15 cellular contexts compared by ENCODE assay signal in genomic region chr2:73728043-73728442, GRCh38. TPM values are rescaled to one million over a fixed set of nuclear protein-coding genes. Genes with fewer than 3 reads are reported as not detected.
DNase-seq lines count a peak whose midpoint lies in the region; ATAC-seq and TF ChIP-seq lines count a peak whose summit lies in the region.
"Had no signal": no experiment of that assay in that cellular context is flagged by ENCODE, and none has a peak within 500 bp of the region (broad histone marks: within the 10 kb centered on the region; RNA-seq: fewer than 3 reads in every experiment).

No MANE protein-coding gene starts in this region.

- WGBS in endodermal cell (ENCODE audit: insufficient coverage in 1 of 2, insufficient read length in 1 of 2), 2 experiments, result 83 to 100% methylated on average over 1 to 3 of the region's 3 CpGs

- H3K4me3 ChIP-seq in endodermal cell (ENCODE audit: low read length), result no peak overlapping the region
- H3K4me3 ChIP-seq: BLaER1 had no signal

- DNase-seq in activated CD4-positive, alpha-beta T cell treated with anti-CD3 and anti-CD28 coated beads, Interleukin-2, amount 10 ng/mL, durations not matched to agents 7 days and 5 days, result no peak
- DNase-seq in activated CD4-positive, alpha-beta T cell treated with anti-CD3 and anti-CD28 coated beads, Interleukin-2, amount 10 ng/mL, durations not matched to agents 24 days and 14 days, result no peak
- no peak for DNase-seq in RWPE1 (ENCODE audit: low spot score)
- peak; percentile 56 for DNase-seq in endodermal cell
- no peak for DNase-seq in DMS79 treated with DMSO at 0.1 percent for 48 hours (lab: John Stamatoyannopoulos, UW)
- no peak for DNase-seq in activated T-helper 2 cell treated with anti-CD3 and anti-CD28 coated beads, Interferon-gamma antibody, Interleukin-2, Interleukin-4, amounts not matched to agents 10 μg/mL and 5 μg/mL and 100 μg/mL, durations not matched to agents 14 hours and 24 hours and 36 hours (ENCODE audit: low spot score)
- DNase-seq: 8988T, AML-193, Calu3, DMS 273 treated with DMSO at 0.1 percent for 48 hours, EL had no signal

- H3K9me3 ChIP-seq in endodermal cell (ENCODE audit: control insufficient read depth, low read length), result no peaks in the 10 kb centered on the region

- H3K36me3 ChIP-seq in endodermal cell (ENCODE audit: control insufficient read depth, insufficient read depth, low read length), result peaks cover 40% of the 10 kb centered on the region

- no peak overlapping the region for H3K4me3 Mint-ChIP-seq in activated CD4-positive, alpha-beta T cell treated with anti-CD3 and anti-CD28 coated beads, Interleukin-2, amount 10 ng/mL, durations not matched to agents 7 days and 5 days
- H3K4me3 Mint-ChIP-seq in activated CD4-positive, alpha-beta T cell treated with anti-CD3 and anti-CD28 coated beads, Interleukin-2, amount 10 ng/mL, durations not matched to agents 24 days and 14 days, result no peak overlapping the region
- H3K4me3 Mint-ChIP-seq in endodermal cell, result no peak overlapping the region
- no peak overlapping the region for H3K4me3 Mint-ChIP-seq in activated T-helper 2 cell treated with anti-CD3 and anti-CD28 coated beads, Interferon-gamma antibody, Interleukin-2, Interleukin-4, amounts not matched to agents 10 μg/mL and 5 μg/mL and 100 μg/mL, durations not matched to agents 14 hours and 24 hours and 36 hours (ENCODE audit: low read depth)
- H3K4me3 Mint-ChIP-seq: IgD-negative memory B cell had no signal

- CTCF ChIA-PET in activated CD4-positive, alpha-beta T cell treated with anti-CD3 and anti-CD28 coated beads, Interleukin-2, amount 10 ng/mL, durations not matched to agents 7 days and 5 days (lab: Charles Lee), result no interaction called here
- CTCF ChIA-PET in RWPE1 (lab: Yijun Ruan, JAX), result no interaction called here

- H3K4me1 Mint-ChIP-seq in activated CD4-positive, alpha-beta T cell treated with anti-CD3 and anti-CD28 coated beads, Interleukin-2, amount 10 ng/mL, durations not matched to agents 7 days and 5 days, result no peaks in the 10 kb centered on the region
- H3K4me1 Mint-ChIP-seq in activated CD4-positive, alpha-beta T cell treated with anti-CD3 and anti-CD28 coated beads, Interleukin-2, amount 10 ng/mL, durations not matched to agents 24 days and 14 days, result no peaks in the 10 kb centered on the region
- no peaks in the 10 kb centered on the region for H3K4me1 Mint-ChIP-seq in endodermal cell
- H3K4me1 Mint-ChIP-seq in activated T-helper 2 cell treated with anti-CD3 and anti-CD28 coated beads, Interferon-gamma antibody, Interleukin-2, Interleukin-4, amounts not matched to agents 10 μg/mL and 5 μg/mL and 100 μg/mL, durations not matched to agents 14 hours and 24 hours and 36 hours (ENCODE audit: low read depth), result no peaks in the 10 kb centered on the region
- H3K4me1 Mint-ChIP-seq: IgD-negative memory B cell had no signal

- H3K27me3 ChIP-seq in endodermal cell (ENCODE audit: control insufficient read depth, insufficient read depth, low read length, poor library complexity, severe bottlenecking), result no peaks in the 10 kb centered on the region
- H3K27me3 ChIP-seq: BLaER1 had no signal

- intact Hi-C loops in activated CD4-positive, alpha-beta T cell treated with anti-CD3 and anti-CD28 coated beads, Interleukin-2, amount 10 ng/mL, durations not matched to agents 24 days and 14 days (cut with micrococcal nuclease), result no loop called here
- intact Hi-C loops in activated T-helper 2 cell treated with anti-CD3 and anti-CD28 coated beads, Interferon-gamma antibody, Interleukin-2, Interleukin-4, amounts not matched to agents 10 μg/mL and 5 μg/mL and 100 μg/mL, durations not matched to agents 14 hours and 24 hours and 36 hours (cut with micrococcal nuclease), result no loop called here

- peak overlapping the region; percentile 57 for H3K27ac Mint-ChIP-seq in activated CD4-positive, alpha-beta T cell treated with anti-CD3 and anti-CD28 coated beads, Interleukin-2, amount 10 ng/mL, durations not matched to agents 7 days and 5 days
- no peak overlapping the region for H3K27ac Mint-ChIP-seq in activated CD4-positive, alpha-beta T cell treated with anti-CD3 and anti-CD28 coated beads, Interleukin-2, amount 10 ng/mL, durations not matched to agents 24 days and 14 days
- H3K27ac Mint-ChIP-seq in endodermal cell, result no peak overlapping the region
- H3K27ac Mint-ChIP-seq in activated T-helper 2 cell treated with anti-CD3 and anti-CD28 coated beads, Interferon-gamma antibody, Interleukin-2, Interleukin-4, amounts not matched to agents 10 μg/mL and 5 μg/mL and 100 μg/mL, durations not matched to agents 14 hours and 24 hours and 36 hours, result no peak overlapping the region
- H3K27ac Mint-ChIP-seq: IgD-negative memory B cell had no signal

- POLR2A ChIA-PET in activated CD4-positive, alpha-beta T cell treated with anti-CD3 and anti-CD28 coated beads, Interleukin-2, amount 10 ng/mL, durations not matched to agents 7 days and 5 days (lab: Charles Lee), result no interaction called here
- POLR2A ChIA-PET in RWPE1 (lab: Yijun Ruan, JAX; ENCODE audit: low non-redundant PET), result no interaction called here

- no peak for ATAC-seq in GM18520 (IDR thresholded peaks at IDR 0.05; ENCODE audit: unreplicated experiment)

- no peaks in the 10 kb centered on the region for H3K4me1 ChIP-seq in endodermal cell (ENCODE audit: control insufficient read depth, insufficient read depth, low read length)
- H3K4me1 ChIP-seq: BLaER1 had no signal

- H3K9me3 Mint-ChIP-seq in activated CD4-positive, alpha-beta T cell treated with anti-CD3 and anti-CD28 coated beads, Interleukin-2, amount 10 ng/mL, durations not matched to agents 7 days and 5 days, result no peaks in the 10 kb centered on the region
- H3K9me3 Mint-ChIP-seq in activated CD4-positive, alpha-beta T cell treated with anti-CD3 and anti-CD28 coated beads, Interleukin-2, amount 10 ng/mL, durations not matched to agents 24 days and 14 days, result no peaks in the 10 kb centered on the region
- peaks cover 11% of the 10 kb centered on the region for H3K9me3 Mint-ChIP-seq in endodermal cell
- H3K9me3 Mint-ChIP-seq in activated T-helper 2 cell treated with anti-CD3 and anti-CD28 coated beads, Interferon-gamma antibody, Interleukin-2, Interleukin-4, amounts not matched to agents 10 μg/mL and 5 μg/mL and 100 μg/mL, durations not matched to agents 14 hours and 24 hours and 36 hours, result no peaks in the 10 kb centered on the region
- H3K9me3 Mint-ChIP-seq: IgD-negative memory B cell had no signal

- H3K36me3 Mint-ChIP-seq in activated CD4-positive, alpha-beta T cell treated with anti-CD3 and anti-CD28 coated beads, Interleukin-2, amount 10 ng/mL, durations not matched to agents 7 days and 5 days (ENCODE audit: low read depth), result peaks cover 36% of the 10 kb centered on the region
- H3K36me3 Mint-ChIP-seq in activated CD4-positive, alpha-beta T cell treated with anti-CD3 and anti-CD28 coated beads, Interleukin-2, amount 10 ng/mL, durations not matched to agents 24 days and 14 days (ENCODE audit: low read depth), result peaks cover 37% of the 10 kb centered on the region
- H3K36me3 Mint-ChIP-seq in endodermal cell (ENCODE audit: low read depth), result peaks cover 41% of the 10 kb centered on the region
- H3K36me3 Mint-ChIP-seq in activated T-helper 2 cell treated with anti-CD3 and anti-CD28 coated beads, Interferon-gamma antibody, Interleukin-2, Interleukin-4, amounts not matched to agents 10 μg/mL and 5 μg/mL and 100 μg/mL, durations not matched to agents 14 hours and 24 hours and 36 hours (ENCODE audit: low read depth), result peaks cover 43% of the 10 kb centered on the region

- no peak for TF ChIP-seq CTCF in RWPE1 (conservative IDR thresholded peaks at IDR 0.05; ENCODE audit: low read depth)
- TF ChIP-seq CTCF in endodermal cell (conservative IDR thresholded peaks at IDR 0.05), result peak; percentile 39

- no peak overlapping the region for H3K9ac ChIP-seq in endodermal cell (ENCODE audit: extremely low read depth, low read length, poor library complexity, severe bottlenecking)
- H3K9ac ChIP-seq: BLaER1 had no signal

- H3K27ac ChIP-seq in RWPE1 (0 out of 2 replicates have a peak overlapping the region, but pooled peaks have one; percentile 9), endodermal cell (ENCODE audit: low read depth, low read length) (no peak overlapping the region)
- H3K27ac ChIP-seq: BLaER1 had no signal

- no peaks in the 10 kb centered on the region for H3K27me3 Mint-ChIP-seq in activated CD4-positive, alpha-beta T cell treated with anti-CD3 and anti-CD28 coated beads, Interleukin-2, amount 10 ng/mL, durations not matched to agents 7 days and 5 days
- H3K27me3 Mint-ChIP-seq in activated CD4-positive, alpha-beta T cell treated with anti-CD3 and anti-CD28 coated beads, Interleukin-2, amount 10 ng/mL, durations not matched to agents 24 days and 14 days, result no peaks in the 10 kb centered on the region
- H3K27me3 Mint-ChIP-seq in endodermal cell (ENCODE audit: insufficient read depth), result peaks cover 2% of the 10 kb centered on the region
- no peaks in the 10 kb centered on the region for H3K27me3 Mint-ChIP-seq in activated T-helper 2 cell treated with anti-CD3 and anti-CD28 coated beads, Interferon-gamma antibody, Interleukin-2, Interleukin-4, amounts not matched to agents 10 μg/mL and 5 μg/mL and 100 μg/mL, durations not matched to agents 14 hours and 24 hours and 36 hours (ENCODE audit: low read depth)
- H3K27me3 Mint-ChIP-seq: IgD-negative memory B cell had no signal

RNA-seq across cellular contexts. Expression of gene TPRKB, which starts 9.1 kb away (rescaled TPM):
- total RNA-seq in activated CD4-positive, alpha-beta T cell treated with anti-CD3 and anti-CD28 coated beads, Interleukin-2, amount 10 ng/mL, durations not matched to agents 7 days and 5 days, result 10 to 100 TPM; 33.6 to 39.5 TPM
- total RNA-seq in activated CD4-positive, alpha-beta T cell treated with anti-CD3 and anti-CD28 coated beads, Interleukin-2, amount 10 ng/mL, durations not matched to agents 24 days and 14 days, result 37.6 and 38.5 TPM in 2 replicates
- total RNA-seq in endodermal cell, result 10 to 100 TPM; 37.9 to 42.7 TPM
- 71.7 TPM for polyA plus RNA-seq in endodermal cell (2013, experiment 1 of 2)
- 71.6 TPM for polyA plus RNA-seq in endodermal cell (2013, experiment 2 of 2)
- total RNA-seq in activated T-helper 2 cell treated with anti-CD3 and anti-CD28 coated beads, Interferon-gamma antibody, Interleukin-2, Interleukin-4, amounts not matched to agents 10 μg/mL and 5 μg/mL and 100 μg/mL, durations not matched to agents 14 hours and 24 hours and 36 hours, result 31.9 and 36.0 TPM in 2 replicates

RNA-seq across cellular contexts. Expression of gene DUSP11, which starts 51.9 kb away (rescaled TPM):
- 10 to 100 TPM; 28.7 to 29.4 TPM for total RNA-seq in activated CD4-positive, alpha-beta T cell treated with anti-CD3 and anti-CD28 coated beads, Interleukin-2, amount 10 ng/mL, durations not matched to agents 7 days and 5 days
- 38.1 and 39.5 TPM in 2 replicates for total RNA-seq in activated CD4-positive, alpha-beta T cell treated with anti-CD3 and anti-CD28 coated beads, Interleukin-2, amount 10 ng/mL, durations not matched to agents 24 days and 14 days
- 10 to 100 TPM; 18.8 to 23.0 TPM for total RNA-seq in endodermal cell
- polyA plus RNA-seq in endodermal cell (2013, experiment 1 of 2), result 23.2 TPM
- polyA plus RNA-seq in endodermal cell (2013, experiment 2 of 2), result 20.8 TPM
- total RNA-seq in activated T-helper 2 cell treated with anti-CD3 and anti-CD28 coated beads, Interferon-gamma antibody, Interleukin-2, Interleukin-4, amounts not matched to agents 10 μg/mL and 5 μg/mL and 100 μg/mL, durations not matched to agents 14 hours and 24 hours and 36 hours, result 35.2 and 40.1 TPM in 2 replicates

RNA-seq across cellular contexts. Expression of gene C2orf78, which starts 55.9 kb away (rescaled TPM):
- total RNA-seq in activated CD4-positive, alpha-beta T cell treated with anti-CD3 and anti-CD28 coated beads, Interleukin-2, amount 10 ng/mL, durations not matched to agents 7 days and 5 days, result not detected
- total RNA-seq in activated CD4-positive, alpha-beta T cell treated with anti-CD3 and anti-CD28 coated beads, Interleukin-2, amount 10 ng/mL, durations not matched to agents 24 days and 14 days, result 0.07 TPM in 1 of 2 replicates, not detected in the other
- total RNA-seq in endodermal cell, result not detected
- not detected for polyA plus RNA-seq in endodermal cell (2013, experiment 1 of 2)
- not detected for polyA plus RNA-seq in endodermal cell (2013, experiment 2 of 2)
- total RNA-seq in activated T-helper 2 cell treated with anti-CD3 and anti-CD28 coated beads, Interferon-gamma antibody, Interleukin-2, Interleukin-4, amounts not matched to agents 10 μg/mL and 5 μg/mL and 100 μg/mL, durations not matched to agents 14 hours and 24 hours and 36 hours, result not detected in 2 replicates
- total RNA-seq: Calu3, HT-29 had no signal
- polyA plus RNA-seq: IgD-negative memory B cell had no signal
